2 cellular contexts compared by ENCODE assay signal in the genomic region with DNA sequence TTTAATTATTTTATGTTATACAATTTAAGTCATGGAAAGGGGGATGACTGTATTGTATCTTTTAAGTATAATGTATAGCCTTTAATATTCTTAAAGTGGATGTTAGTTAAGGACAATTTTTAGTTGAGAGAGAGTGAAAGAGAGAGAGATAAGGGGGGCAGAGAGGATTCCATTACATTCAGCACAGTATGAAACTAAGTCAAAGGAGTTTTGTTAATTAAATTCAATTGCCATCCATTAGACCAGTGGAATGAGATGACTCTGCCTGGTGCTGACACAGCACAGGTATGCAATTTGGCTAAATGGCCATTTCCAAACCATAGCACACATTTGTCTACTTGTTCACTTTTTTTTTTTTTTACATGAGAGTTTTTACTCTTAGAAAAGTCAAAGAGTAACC.
TF ChIP-seq lines count a peak whose summit lies in the region.

No MANE protein-coding gene starts in this region.

TF ChIP-seq in HEK293, 187 proteins besides CTCF, POLR2A, EP300 and RAD21 (continued from another document and continues in another):
- no peak for TF ChIP-seq GLI4 (tag by site-specific recombination; IDR thresholded peaks at IDR 0.05)
- peak; percentile 87 for TF ChIP-seq PRDM6 (tag by site-specific recombination; IDR thresholded peaks at IDR 0.05)
- no peak for TF ChIP-seq BCL11B (tag by site-specific recombination; IDR thresholded peaks at IDR 0.05; ENCODE audit: low read depth)
- TF ChIP-seq, protein P1, sequence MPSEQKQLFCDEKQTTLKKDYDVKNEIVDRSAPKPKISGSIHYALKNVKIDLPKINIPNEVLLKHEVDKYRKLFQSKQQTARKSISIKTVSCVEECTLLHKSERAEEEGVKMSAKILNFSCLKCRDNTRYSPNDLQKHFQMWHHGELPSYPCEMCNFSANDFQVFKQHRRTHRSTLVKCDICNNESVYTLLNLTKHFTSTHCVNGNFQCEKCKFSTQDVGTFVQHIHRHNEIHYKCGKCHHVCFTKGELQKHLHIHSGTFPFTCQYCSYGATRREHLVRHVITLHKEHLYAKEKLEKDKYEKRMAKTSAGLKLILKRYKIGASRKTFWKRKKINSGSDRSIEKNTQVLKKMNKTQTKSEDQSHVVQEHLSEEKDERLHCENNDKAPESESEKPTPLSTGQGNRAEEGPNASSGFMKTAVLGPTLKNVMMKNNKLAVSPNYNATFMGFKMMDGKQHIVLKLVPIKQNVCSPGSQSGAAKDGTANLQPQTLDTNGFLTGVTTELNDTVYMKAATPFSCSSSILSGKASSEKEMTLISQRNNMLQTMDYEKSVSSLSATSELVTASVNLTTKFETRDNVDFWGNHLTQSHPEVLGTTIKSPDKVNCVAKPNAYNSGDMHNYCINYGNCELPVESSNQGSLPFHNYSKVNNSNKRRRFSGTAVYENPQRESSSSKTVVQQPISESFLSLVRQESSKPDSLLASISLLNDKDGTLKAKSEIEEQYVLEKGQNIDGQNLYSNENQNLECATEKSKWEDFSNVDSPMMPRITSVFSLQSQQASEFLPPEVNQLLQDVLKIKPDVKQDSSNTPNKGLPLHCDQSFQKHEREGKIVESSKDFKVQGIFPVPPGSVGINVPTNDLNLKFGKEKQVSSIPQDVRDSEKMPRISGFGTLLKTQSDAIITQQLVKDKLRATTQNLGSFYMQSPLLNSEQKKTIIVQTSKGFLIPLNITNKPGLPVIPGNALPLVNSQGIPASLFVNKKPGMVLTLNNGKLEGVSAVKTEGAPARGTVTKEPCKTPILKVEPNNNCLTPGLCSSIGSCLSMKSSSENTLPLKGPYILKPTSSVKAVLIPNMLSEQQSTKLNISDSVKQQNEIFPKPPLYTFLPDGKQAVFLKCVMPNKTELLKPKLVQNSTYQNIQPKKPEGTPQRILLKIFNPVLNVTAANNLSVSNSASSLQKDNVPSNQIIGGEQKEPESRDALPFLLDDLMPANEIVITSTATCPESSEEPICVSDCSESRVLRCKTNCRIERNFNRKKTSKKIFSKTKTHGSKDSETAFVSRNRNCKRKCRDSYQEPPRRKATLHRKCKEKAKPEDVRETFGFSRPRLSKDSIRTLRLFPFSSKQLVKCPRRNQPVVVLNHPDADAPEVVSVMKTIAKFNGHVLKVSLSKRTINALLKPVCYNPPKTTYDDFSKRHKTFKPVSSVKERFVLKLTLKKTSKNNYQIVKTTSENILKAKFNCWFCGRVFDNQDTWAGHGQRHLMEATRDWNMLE (tag by site-specific recombination; conservative IDR thresholded peaks at IDR 0.05; ENCODE audit: low read depth) = no peak
- no peak for TF ChIP-seq ZNF660 (tag by site-specific recombination; IDR thresholded peaks at IDR 0.05)
- TF ChIP-seq ZNF776 (tag by site-specific recombination; IDR thresholded peaks at IDR 0.05; ENCODE audit: borderline replicate concordance) = no peak
- TF ChIP-seq ZBTB8A (tag by site-specific recombination; IDR thresholded peaks at IDR 0.05) = no peak
- 0 out of 2 replicates have a peak, but pooled peaks have one; percentile 27 for TF ChIP-seq WT1 (tag by site-specific recombination; IDR thresholded peaks at IDR 0.05)
- TF ChIP-seq SP2 (tag by site-specific recombination; IDR thresholded peaks at IDR 0.05) = no peak
- no peak for TF ChIP-seq ZEB2 (tag by site-specific recombination; IDR thresholded peaks at IDR 0.05)
- TF ChIP-seq ZNF184 (tag by site-specific recombination; IDR thresholded peaks at IDR 0.05) = no peak
- TF ChIP-seq ZNF335 (tag by site-specific recombination; conservative IDR thresholded peaks at IDR 0.05) = no peak
- TF ChIP-seq ELK4 (IDR thresholded peaks at IDR 0.05; ENCODE audit: borderline replicate concordance, low read depth, low read length) = no peak
- TF ChIP-seq ZNF596 (tag by site-specific recombination; IDR thresholded peaks at IDR 0.05) = peak; percentile 79
- TF ChIP-seq, protein P2, sequence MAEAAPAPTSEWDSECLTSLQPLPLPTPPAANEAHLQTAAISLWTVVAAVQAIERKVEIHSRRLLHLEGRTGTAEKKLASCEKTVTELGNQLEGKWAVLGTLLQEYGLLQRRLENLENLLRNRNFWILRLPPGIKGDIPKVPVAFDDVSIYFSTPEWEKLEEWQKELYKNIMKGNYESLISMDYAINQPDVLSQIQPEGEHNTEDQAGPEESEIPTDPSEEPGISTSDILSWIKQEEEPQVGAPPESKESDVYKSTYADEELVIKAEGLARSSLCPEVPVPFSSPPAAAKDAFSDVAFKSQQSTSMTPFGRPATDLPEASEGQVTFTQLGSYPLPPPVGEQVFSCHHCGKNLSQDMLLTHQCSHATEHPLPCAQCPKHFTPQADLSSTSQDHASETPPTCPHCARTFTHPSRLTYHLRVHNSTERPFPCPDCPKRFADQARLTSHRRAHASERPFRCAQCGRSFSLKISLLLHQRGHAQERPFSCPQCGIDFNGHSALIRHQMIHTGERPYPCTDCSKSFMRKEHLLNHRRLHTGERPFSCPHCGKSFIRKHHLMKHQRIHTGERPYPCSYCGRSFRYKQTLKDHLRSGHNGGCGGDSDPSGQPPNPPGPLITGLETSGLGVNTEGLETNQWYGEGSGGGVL (tag by site-specific recombination; IDR thresholded peaks at IDR 0.05) = no peak
- TF ChIP-seq ZNF138 (tag by site-specific recombination; IDR thresholded peaks at IDR 0.05; ENCODE audit: borderline replicate concordance) = no peak
- TF ChIP-seq, protein P3, sequence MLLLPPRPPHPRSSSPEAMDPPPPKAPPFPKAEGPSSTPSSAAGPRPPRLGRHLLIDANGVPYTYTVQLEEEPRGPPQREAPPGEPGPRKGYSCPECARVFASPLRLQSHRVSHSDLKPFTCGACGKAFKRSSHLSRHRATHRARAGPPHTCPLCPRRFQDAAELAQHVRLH (tag by site-specific recombination; IDR thresholded peaks at IDR 0.05) = 0 out of 2 replicates have a peak, but pooled peaks have one; percentile 23
- TF ChIP-seq FEZF1 (tag by site-specific recombination; IDR thresholded peaks at IDR 0.05) = peak; percentile 70

TF ChIP-seq in WTC11, 78 proteins besides CTCF, POLR2A, EP300 and RAD21 (continued from another document):
- TF ChIP-seq, protein P4, sequence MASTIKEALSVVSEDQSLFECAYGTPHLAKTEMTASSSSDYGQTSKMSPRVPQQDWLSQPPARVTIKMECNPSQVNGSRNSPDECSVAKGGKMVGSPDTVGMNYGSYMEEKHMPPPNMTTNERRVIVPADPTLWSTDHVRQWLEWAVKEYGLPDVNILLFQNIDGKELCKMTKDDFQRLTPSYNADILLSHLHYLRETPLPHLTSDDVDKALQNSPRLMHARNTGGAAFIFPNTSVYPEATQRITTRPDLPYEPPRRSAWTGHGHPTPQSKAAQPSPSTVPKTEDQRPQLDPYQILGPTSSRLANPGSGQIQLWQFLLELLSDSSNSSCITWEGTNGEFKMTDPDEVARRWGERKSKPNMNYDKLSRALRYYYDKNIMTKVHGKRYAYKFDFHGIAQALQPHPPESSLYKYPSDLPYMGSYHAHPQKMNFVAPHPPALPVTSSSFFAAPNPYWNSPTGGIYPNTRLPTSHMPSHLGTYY (CRISPR knock-in tag; IDR thresholded peaks at IDR 0.05) = no peak
- no peak for TF ChIP-seq GRHL2 (CRISPR knock-in tag; IDR thresholded peaks at IDR 0.05; ENCODE audit: insufficient replicate concordance, severe bottlenecking)
- no peak for TF ChIP-seq NR1H2 (CRISPR knock-in tag; IDR thresholded peaks at IDR 0.05)
- TF ChIP-seq SP1 (CRISPR knock-in tag; conservative IDR thresholded peaks at IDR 0.05) = no peak
- no peak for TF ChIP-seq SOX15 (CRISPR knock-in tag; IDR thresholded peaks at IDR 0.05)
- TF ChIP-seq, protein P5, sequence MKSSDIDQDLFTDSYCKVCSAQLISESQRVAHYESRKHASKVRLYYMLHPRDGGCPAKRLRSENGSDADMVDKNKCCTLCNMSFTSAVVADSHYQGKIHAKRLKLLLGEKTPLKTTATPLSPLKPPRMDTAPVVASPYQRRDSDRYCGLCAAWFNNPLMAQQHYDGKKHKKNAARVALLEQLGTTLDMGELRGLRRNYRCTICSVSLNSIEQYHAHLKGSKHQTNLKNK (CRISPR knock-in tag; IDR thresholded peaks at IDR 0.05) = no peak
TF ChIP-seq in WTC11: peak in this region for 0.
